8 cellular contexts compared by ENCODE assay signal in the genomic region with DNA sequence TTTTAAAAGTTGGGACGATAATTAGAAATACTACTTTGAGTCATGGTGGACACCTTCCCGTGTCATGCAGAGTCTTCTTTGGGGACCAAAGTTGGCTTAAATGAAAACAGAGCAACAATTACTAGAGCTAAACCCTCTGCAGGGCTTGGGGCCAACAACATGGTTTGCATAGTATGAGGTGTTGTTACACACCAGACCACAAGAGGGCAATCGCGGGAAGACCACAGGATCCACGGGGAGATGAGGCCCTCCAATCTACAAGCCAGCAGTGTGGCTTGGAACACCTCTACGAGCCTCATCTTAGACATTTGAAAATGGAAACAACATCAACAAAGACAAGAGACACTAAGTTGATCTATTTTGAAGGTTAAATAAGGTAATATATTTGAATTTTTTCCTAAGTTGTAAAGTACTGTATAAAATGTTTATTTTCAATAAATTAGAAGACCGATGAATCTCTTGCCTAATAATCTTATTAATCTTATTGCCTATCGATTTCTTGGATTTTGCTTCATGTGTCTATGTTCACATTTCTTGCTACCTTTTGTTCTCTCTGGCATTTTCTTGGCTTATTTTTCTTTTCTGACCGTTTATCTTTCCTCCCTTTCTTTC.
DNase-seq lines count a peak whose midpoint lies in the region; ATAC-seq and TF ChIP-seq lines count a peak whose summit lies in the region.

No MANE protein-coding gene starts in this region.

- peak; percentile 82 for DNase-seq in AG08396 (ENCODE audit: low spot score)
- DNase-seq in NCI-H1105 treated with DMSO at 0.1 percent for 48 hours (lab: John Stamatoyannopoulos, UW) = peak; percentile 61
- peak; percentile 17 for DNase-seq in T-helper 9 cell
- DNase-seq in astrocyte of the cerebellum (ENCODE audit: low read depth) = peak; percentile 55
- peak; percentile 77 for DNase-seq in iPS-NIHi11 (ENCODE audit: low spot score)
- peak; percentile 33 to 59 (median 43) for DNase-seq in stimulated activated CD4-positive, alpha-beta T cell treated with anti-CD3 and anti-CD28 coated beads, Interleukin-12 subunit alpha, Interleukin-12 subunit beta, amount 100 ng/mL, for 48 hours (ENCODE audit: low read depth in 2 of 3, low spot score in 1 of 3)

- in situ Hi-C loops in astrocyte of the cerebellum (cut with HindIII; ENCODE audit: low sequenced_read_pairs) = no loop called here

- no peak overlapping the region for H3K4me3 ChIP-seq in astrocyte of the cerebellum (ENCODE audit: low read depth, low read length)

- peak; percentile 82 for TF ChIP-seq CTCF in astrocyte of the cerebellum (IDR thresholded peaks at IDR 0.05; ENCODE audit: low read depth, low read length, missing control alignments)

- ATAC-seq in GM19035 (IDR thresholded peaks at IDR 0.05; ENCODE audit: unreplicated experiment) = peak; percentile 54
- no peak for ATAC-seq in GM21717 (IDR thresholded peaks at IDR 0.05; ENCODE audit: unreplicated experiment)

Comparison
In these comparisons a context has a peak if more than half of its experiments do, and no peak if none do; other contexts are left out.
1. DNase-seq: peak in every context shown above with its lines; median percentile 82 in AG08396; 77 in iPS-NIHi11; 61 in NCI-H1105 treated with DMSO at 0.1 percent for 48 hours; 55 in astrocyte of the cerebellum; 43 in stimulated activated CD4-positive, alpha-beta T cell treated with anti-CD3 and anti-CD28 coated beads, Interleukin-12 subunit alpha, Interleukin-12 subunit beta, amount 100 ng/mL, for 48 hours; 17 in T-helper 9 cell.